In the genomic region with DNA sequence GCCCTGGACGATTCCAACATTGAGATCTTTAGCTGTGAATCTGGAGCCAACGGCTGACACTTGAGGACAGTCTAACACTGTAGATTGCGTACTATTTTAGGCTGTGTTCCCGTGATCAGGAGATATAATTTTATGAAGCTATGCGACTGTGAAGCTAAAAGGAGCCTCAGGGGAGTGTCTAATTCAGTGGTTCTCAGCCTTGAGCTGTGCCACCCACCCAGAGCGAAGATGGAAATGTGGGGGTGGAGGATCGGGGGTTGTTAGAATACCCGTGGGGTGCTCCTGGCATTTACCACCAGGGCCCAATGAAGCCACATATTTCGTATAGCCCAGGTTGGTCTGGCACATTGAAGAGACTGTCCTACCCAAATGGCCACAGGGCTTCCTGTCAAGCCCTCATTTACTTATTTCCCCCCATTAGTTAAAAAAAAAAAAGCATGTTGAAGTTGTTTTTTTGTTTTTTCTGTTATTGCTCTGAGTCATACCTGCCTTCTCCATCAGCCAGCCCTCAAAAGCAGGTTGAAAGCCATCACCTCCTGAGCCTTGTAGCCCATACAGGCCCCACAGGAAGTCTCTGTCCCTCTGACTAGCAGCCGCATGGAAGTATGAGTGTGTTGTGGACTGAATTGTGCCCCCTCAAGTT, we compare ENCODE assay signal across 10 cellular contexts.
DNase-seq lines count a peak whose midpoint lies in the region; ATAC-seq and TF ChIP-seq lines count a peak whose summit lies in the region.
"Had no signal": no experiment of that assay in that cellular context is flagged by ENCODE, and none has a peak within 500 bp of the region (broad histone marks: within the 10 kb centered on the region; RNA-seq: fewer than 3 reads in every experiment).

No MANE protein-coding gene starts in this region.

- DNase-seq in breast epithelium (ENCODE audit: low spot score in 2 of 2) (no peak), MCF 10A (ENCODE audit: unreplicated experiment) (no peak), NCI-H146 (lab: John Stamatoyannopoulos, UW) (no peak), HPDE6-E6E7 (ENCODE audit: extremely low spot score) (no peak), COR-L47 (lab: John Stamatoyannopoulos, UW) (no peak)
- DNase-seq in effector memory CD8-positive, alpha-beta T cell = peak; percentile 10 to 42 (median 16)
- peak; percentile 63 for DNase-seq in stimulated activated naive B cell treated with anti-CD40 and anti-IgM and Interleukin-4, amounts not matched to agents 10 μg/mL and 1 μg/mL and 100 μg/mL, for 72 hours

- H3K9me3 ChIP-seq in breast epithelium = no peaks in the 10 kb centered on the region

- H3K27me3 ChIP-seq in breast epithelium = no peaks in the 10 kb centered on the region

- peaks cover 0 to 5% of the 10 kb centered on the region in 2 donors for H3K4me1 ChIP-seq in breast epithelium

- ATAC-seq in HG03460 (IDR thresholded peaks at IDR 0.05; ENCODE audit: unreplicated experiment) = peak; percentile 49
- ATAC-seq in effector memory CD8-positive, alpha-beta T cell (replicated peaks) = peak; percentile 74
- peak; percentile 70 to 71 for ATAC-seq in stimulated activated naive B cell treated with anti-CD40 and anti-IgM and Interleukin-4, amounts not matched to agents 10 μg/mL and 1 μg/mL and 100 μg/mL, for 72 hours (replicated peaks)

- H3K4me1 Mint-ChIP-seq in MCF 10A (ENCODE audit: insufficient read depth, unreplicated experiment) = peaks cover 11% of the 10 kb centered on the region
- H3K4me1 Mint-ChIP-seq in effector memory CD8-positive, alpha-beta T cell (ENCODE audit: low read depth in 2 of 2) = peaks cover 36 to 46% of the 10 kb centered on the region in 2 donors
- peaks cover 53 to 74% of the 10 kb centered on the region in 2 donors for H3K4me1 Mint-ChIP-seq in stimulated activated naive B cell treated with anti-CD40 and anti-IgM and Interleukin-4, amounts not matched to agents 10 μg/mL and 1 μg/mL and 100 μg/mL, for 72 hours

- H3K36me3 ChIP-seq in breast epithelium = no peaks in the 10 kb centered on the region

- TF ChIP-seq POLR2A in breast epithelium (IDR thresholded peaks at IDR 0.05) = no peak

- TF ChIP-seq CTCF in breast epithelium (IDR thresholded peaks at IDR 0.05) = no peak
- no peak for TF ChIP-seq CTCF in MCF 10A (IDR thresholded peaks at IDR 0.05; ENCODE audit: unreplicated experiment)

- POLR2A ChIA-PET in MCF 10A (lab: Yijun Ruan, JAX) = interaction anchor here (1.3 kb wide), 1 partner anchor 12 kb away, joined by 4 read pairs; no protein-coding TSS in a partner anchor

- peaks cover 29% of the 10 kb centered on the region for H3K36me3 Mint-ChIP-seq in MCF 10A (ENCODE audit: insufficient read depth, unreplicated experiment)
- peaks cover 14% of the 10 kb centered on the region for H3K36me3 Mint-ChIP-seq in effector memory CD8-positive, alpha-beta T cell (ENCODE audit: insufficient read depth)
- H3K36me3 Mint-ChIP-seq in stimulated activated naive B cell treated with anti-CD40 and anti-IgM and Interleukin-4, amounts not matched to agents 10 μg/mL and 1 μg/mL and 100 μg/mL, for 72 hours = peaks cover 30 to 54% of the 10 kb centered on the region in 2 donors

- peaks cover 6% of the 10 kb centered on the region for H3K9me3 Mint-ChIP-seq in MCF 10A (ENCODE audit: unreplicated experiment)
- H3K9me3 Mint-ChIP-seq in effector memory CD8-positive, alpha-beta T cell = no peaks in the 10 kb centered on the region
- no peaks in the 10 kb centered on the region for H3K9me3 Mint-ChIP-seq in stimulated activated naive B cell treated with anti-CD40 and anti-IgM and Interleukin-4, amounts not matched to agents 10 μg/mL and 1 μg/mL and 100 μg/mL, for 72 hours

- H3K27me3 Mint-ChIP-seq in MCF 10A (ENCODE audit: insufficient read depth, unreplicated experiment) = no peaks in the 10 kb centered on the region
- H3K27me3 Mint-ChIP-seq in effector memory CD8-positive, alpha-beta T cell = no peaks in the 10 kb centered on the region
- no peaks in the 10 kb centered on the region for H3K27me3 Mint-ChIP-seq in stimulated activated naive B cell treated with anti-CD40 and anti-IgM and Interleukin-4, amounts not matched to agents 10 μg/mL and 1 μg/mL and 100 μg/mL, for 72 hours

- intact Hi-C loops in breast epithelium (cut with DNase I; ENCODE audit: low total_unique reads) = no loop called here
- intact Hi-C loops in MCF 10A (cut with micrococcal nuclease) = no loop called here

- H3K4me3 Mint-ChIP-seq in MCF 10A (ENCODE audit: unreplicated experiment) = no peak overlapping the region
- H3K4me3 Mint-ChIP-seq in effector memory CD8-positive, alpha-beta T cell = peak overlapping the region; percentile 22 to 28
- peak overlapping the region; percentile 28 to 70 for H3K4me3 Mint-ChIP-seq in stimulated activated naive B cell treated with anti-CD40 and anti-IgM and Interleukin-4, amounts not matched to agents 10 μg/mL and 1 μg/mL and 100 μg/mL, for 72 hours

- CTCF ChIA-PET in MCF 10A (lab: Yijun Ruan, JAX) = interaction anchor here (1.0 kb wide), 1 partner anchor 547 kb away, joined by 5 read pairs; no protein-coding TSS in a partner anchor

- H3K4me3 ChIP-seq in breast epithelium = no peak overlapping the region
- H3K4me3 ChIP-seq: SK-N-MC had no signal

- peak overlapping the region; percentile 46 to 68 for H3K27ac ChIP-seq in breast epithelium
- H3K27ac ChIP-seq: C4-2B, SK-N-MC had no signal

- no TSS peak for BruUV-seq in MCF 10A (replicated peaks; lab: Mats Ljungman, UMichigan)

- no peak overlapping the region for H3K27ac Mint-ChIP-seq in MCF 10A (ENCODE audit: low read depth, unreplicated experiment)
- peak overlapping the region; percentile 51 to 93 for H3K27ac Mint-ChIP-seq in effector memory CD8-positive, alpha-beta T cell
- peak overlapping the region; percentile 98 for H3K27ac Mint-ChIP-seq in stimulated activated naive B cell treated with anti-CD40 and anti-IgM and Interleukin-4, amounts not matched to agents 10 μg/mL and 1 μg/mL and 100 μg/mL, for 72 hours

Comparison
In these comparisons a context has a peak if more than half of its experiments do, and no peak if none do; other contexts are left out.
1. DNase-seq: peak in effector memory CD8-positive, alpha-beta T cell (3 of 3) and stimulated activated naive B cell treated with anti-CD40 and anti-IgM and Interleukin-4, amounts not matched to agents 10 μg/mL and 1 μg/mL and 100 μg/mL, for 72 hours (single experiment); none in breast epithelium (0 of 2), MCF 10A (single experiment), NCI-H146 (single experiment), HPDE6-E6E7 (single experiment) and COR-L47 (single experiment).
2. Peak in every context shown above with its lines, with median percentiles within 50 percentile points of each other: ATAC-seq.